8 cellular contexts compared by ENCODE assay signal in genomic region chr11:64251986-64252837, GRCh38. TPM values are rescaled to one million over a fixed set of nuclear protein-coding genes. Genes with fewer than 3 reads are reported as not detected.
A peak's percentile ranks its signal among the peaks of the same experiment; 100 is the strongest.
DNase-seq lines count a peak whose midpoint lies in the region; ATAC-seq, FAIRE-seq and TF ChIP-seq lines count a peak whose summit lies in the region.

No MANE protein-coding gene starts in this region.

- ATAC-seq in HG02798 (IDR thresholded peaks at IDR 0.05; ENCODE audit: poor library complexity, unreplicated experiment), result no peak

- no peaks in the 10 kb centered on the region for H3K36me3 ChIP-seq in BE2C
- H3K36me3 ChIP-seq in fibroblast of lung (ENCODE audit: control insufficient read depth, insufficient read depth, low read length), result peaks cover 14% of the 10 kb centered on the region
- H3K36me3 ChIP-seq in neuron (ENCODE audit: insufficient read depth, low read length), result peaks cover 11% of the 10 kb centered on the region

- peak overlapping the region; percentile 70 for H3K4me3 ChIP-seq in BE2C (ENCODE audit: low read depth, low read length)
- H3K4me3 ChIP-seq in fibroblast of lung (replicated peaks in 1 of 4; ENCODE audit: control extremely low read depth in 1 of 4, insufficient read depth in 1 of 4, low read depth in 3 of 4, low read length in 4 of 4), result peak overlapping the region; percentile 79 to 98 (median 88)
- peak overlapping the region; percentile 55 for H3K4me3 ChIP-seq in neuron (ENCODE audit: low read length)

- no peak for FAIRE-seq in H54 (lab: Jason Lieb, UNC)

- peak overlapping the region; percentile 76 for H3K9ac ChIP-seq in fibroblast of lung (ENCODE audit: insufficient read depth, low read length)

- TF ChIP-seq POLR2A in H54 (IDR thresholded peaks at IDR 0.05; ENCODE audit: low read depth, low read length), result peak; percentile 69

- H4K20me1 ChIP-seq in fibroblast of lung (ENCODE audit: control insufficient read depth, extremely low read depth, insufficient read depth, low read length), result no peaks in the 10 kb centered on the region

- TF ChIP-seq CTCF in BE2C (IDR thresholded peaks at IDR 0.05; ENCODE audit: low read depth, low read length) (peak; percentile 20), VCaP (conservative IDR thresholded peaks at IDR 0.05) (no peak), fibroblast of lung (conservative IDR thresholded peaks at IDR 0.05 in 1 of 2, IDR thresholded peaks at IDR 0.05 in 1 of 2; ENCODE audit: low read depth in 1 of 2, low read length in 2 of 2) (peak; percentile 42 to 44)

- H3K79me2 ChIP-seq in fibroblast of lung (ENCODE audit: control insufficient read depth, insufficient read depth, low read length), result peaks cover 24% of the 10 kb centered on the region

- peak overlapping the region; percentile 92 for H3K4me2 ChIP-seq in fibroblast of lung (ENCODE audit: extremely low read depth, insufficient read depth, low read length)

- H3K27me3 ChIP-seq in BE2C (no peaks in the 10 kb centered on the region), fibroblast of lung (ENCODE audit: control insufficient read depth, insufficient read depth, low read length) (no peaks in the 10 kb centered on the region), neuron (ENCODE audit: insufficient read depth, low read length) (no peaks in the 10 kb centered on the region)

- H3K27ac ChIP-seq in VCaP (peak overlapping the region; percentile 89), fibroblast of lung (ENCODE audit: insufficient read depth, low read length) (peak overlapping the region; percentile 63)

- H2AFZ ChIP-seq in fibroblast of lung (ENCODE audit: low read length) (no peak overlapping the region), neuron (ENCODE audit: low read depth, low read length) (peak overlapping the region; percentile 69)

- H3K9me3 ChIP-seq in BE2C (no peaks in the 10 kb centered on the region), fibroblast of lung (ENCODE audit: control insufficient read depth, insufficient read depth, low read depth, low read length) (no peaks in the 10 kb centered on the region), neuron (ENCODE audit: low read length) (no peaks in the 10 kb centered on the region)

- DNase-seq in BE2C (no peak), H54 (ENCODE audit: insufficient read length, low spot score) (peak; percentile 86), fibroblast of lung (ENCODE audit: low read depth in 2 of 2) (peak; percentile 25), NOMO-1 (lab: John Stamatoyannopoulos, UW; ENCODE audit: unreplicated experiment in 2 of 2) (no peak), NCI-H1092 (lab: John Stamatoyannopoulos, UW) (no peak)

- H3K4me1 ChIP-seq in BE2C (no peaks in the 10 kb centered on the region; the same call in 1 of the 2 replicates), fibroblast of lung (ENCODE audit: control insufficient read depth, extremely low read depth, insufficient read depth, low read length) (peaks cover 8% of the 10 kb centered on the region), neuron (ENCODE audit: insufficient read depth, low read length) (peaks cover 33% of the 10 kb centered on the region)

RNA-seq across cellular contexts. Expression of gene PLCB3, which starts 0.9 kb away (rescaled TPM):
- polyA plus RNA-seq in BE2C (2012; ENCODE audit: insufficient read depth, insufficient read length, low read depth), result 18.9 TPM
- total RNA-seq in fibroblast of lung, result 34.2 and 37.2 TPM in 2 replicates
- polyA plus RNA-seq in fibroblast of lung, result 17.2 and 20.6 TPM in 2 replicates
- 23.7 and 27.9 TPM in 2 replicates for polyA plus RNA-seq in fibroblast of lung (2012)
- 47.7 and 56.8 TPM in 2 replicates for polyA minus RNA-seq in fibroblast of lung (ENCODE audit: low replicate concordance)

RNA-seq across cellular contexts. Expression of gene PPP1R14B, which starts 5.5 kb away (rescaled TPM):
- 310 TPM for polyA plus RNA-seq in BE2C (2012; ENCODE audit: insufficient read depth, insufficient read length, low read depth)
- 121 and 122 TPM in 2 replicates for total RNA-seq in fibroblast of lung
- polyA plus RNA-seq in fibroblast of lung, result 107 and 199 TPM in 2 replicates
- polyA plus RNA-seq in fibroblast of lung (2012), result 196 and 388 TPM in 2 replicates
- 104 and 218 TPM in 2 replicates for polyA minus RNA-seq in fibroblast of lung (ENCODE audit: low replicate concordance)

RNA-seq across cellular contexts. Expression of gene FKBP2, which starts 11.3 kb away (rescaled TPM):
- 110 TPM for polyA plus RNA-seq in BE2C (2012; ENCODE audit: insufficient read depth, insufficient read length, low read depth)
- total RNA-seq in fibroblast of lung, result 60.9 and 62.9 TPM in 2 replicates
- 34.7 and 41.4 TPM in 2 replicates for polyA plus RNA-seq in fibroblast of lung
- 129 and 130 TPM in 2 replicates for polyA plus RNA-seq in fibroblast of lung (2012)
- polyA minus RNA-seq in fibroblast of lung (ENCODE audit: low replicate concordance), result 20.6 and 32.5 TPM in 2 replicates

RNA-seq across cellular contexts. Expression of gene VEGFB, which starts 17.8 kb away (rescaled TPM):
- polyA plus RNA-seq in BE2C (2012; ENCODE audit: insufficient read depth, insufficient read length, low read depth), result 31.4 TPM
- total RNA-seq in fibroblast of lung, result 24.4 and 27.9 TPM in 2 replicates
- 21.2 and 25.3 TPM in 2 replicates for polyA plus RNA-seq in fibroblast of lung
- polyA plus RNA-seq in fibroblast of lung (2012), result 143 and 151 TPM in 2 replicates
- 35.6 and 43.8 TPM in 2 replicates for polyA minus RNA-seq in fibroblast of lung (ENCODE audit: low replicate concordance)

RNA-seq across cellular contexts. Expression of gene DNAJC4, which starts 21.9 kb away (rescaled TPM):
- 20.3 TPM for polyA plus RNA-seq in BE2C (2012; ENCODE audit: insufficient read depth, insufficient read length, low read depth)
- total RNA-seq in fibroblast of lung, result 12.6 TPM in 2 replicates
- 11.2 and 12.6 TPM in 2 replicates for polyA plus RNA-seq in fibroblast of lung
- 22.2 and 25.1 TPM in 2 replicates for polyA plus RNA-seq in fibroblast of lung (2012)
- polyA minus RNA-seq in fibroblast of lung (ENCODE audit: low replicate concordance), result 15.4 and 31.3 TPM in 2 replicates

Comparison
In these comparisons a context has a peak if more than half of its experiments do, and no peak if none do; other contexts are left out.
1. DNase-seq: peak in H54 (single experiment) and fibroblast of lung (2 of 2); none in BE2C (single experiment), NOMO-1 (0 of 2) and NCI-H1092 (single experiment).
2. Peak in every context shown above with its lines, with median percentiles within 50 percentile points of each other: H3K4me3 ChIP-seq.